ENCODE assay signal across 14 cellular contexts in the genomic region with DNA sequence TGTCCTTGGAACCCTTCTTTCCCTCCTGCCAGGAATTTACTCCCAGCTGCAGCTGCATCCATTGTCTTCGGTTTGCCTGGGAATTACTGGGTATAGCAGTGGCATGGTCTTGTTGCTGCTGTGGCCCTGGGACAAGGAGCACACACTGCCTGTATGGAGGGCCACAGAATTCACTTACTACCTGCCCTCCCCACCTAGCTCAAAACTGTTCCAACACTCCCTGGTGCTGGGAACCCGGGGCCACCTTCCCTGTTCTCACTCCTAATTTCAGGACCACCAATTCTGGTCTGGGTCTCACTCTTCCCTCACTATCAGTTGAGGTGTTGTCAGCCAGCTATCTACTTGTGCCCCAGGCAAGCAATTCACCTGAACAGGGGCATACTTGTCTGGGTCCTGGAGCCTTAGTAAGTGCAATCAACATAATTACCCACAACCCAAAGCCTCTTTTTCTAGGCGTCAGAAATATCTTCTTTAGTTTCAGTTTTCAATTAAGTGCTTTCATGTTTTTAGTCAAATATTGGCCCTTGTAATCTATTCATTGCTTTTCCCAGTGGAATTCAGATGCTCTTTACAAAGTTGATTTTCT. TPM values are rescaled to one million over a fixed set of nuclear protein-coding genes. Genes with fewer than 3 reads are reported as not detected.
"Had no signal": no experiment of that assay in that cellular context is flagged by ENCODE, and none has a peak within 500 bp of the region (broad histone marks: within the 10 kb centered on the region; RNA-seq: fewer than 3 reads in every experiment).

No MANE protein-coding gene starts in this region.

- ATAC-seq: activated CD8-positive, alpha-beta T cell treated with anti-CD3 and anti-CD28 coated beads, Interleukin-2, amount 10 ng/mL, durations not matched to agents 7 days and 5 days; left ventricle myocardium superior; stimulated activated naive CD8-positive, alpha-beta T cell treated with anti-CD3 and anti-CD28 coated beads, Interleukin-15, amount 100 ng/mL, for 72 hours had no signal

- H3K27me3 Mint-ChIP-seq: stimulated activated naive CD8-positive, alpha-beta T cell treated with anti-CD3 and anti-CD28 coated beads, Interleukin-15, amount 100 ng/mL, for 72 hours had no signal

- H3K36me3 ChIP-seq: breast epithelium, right atrium auricular region had no signal

- DNase-seq: activated CD8-positive, alpha-beta memory T cell treated with anti-CD3 and anti-CD28 coated beads, Interleukin-2, amount 50 U/mL, for 48 hours; activated CD8-positive, alpha-beta T cell treated with anti-CD3 and anti-CD28 coated beads, Interleukin-2, amount 10 ng/mL, durations not matched to agents 7 days and 5 days; aorta; left ventricle myocardium superior; midbrain; posterior cingulate gyrus; stimulated activated CD4-positive, alpha-beta T cell treated with anti-CD3 and anti-CD28 coated beads, Interleukin-4, amount 100 ng/mL, for 4 hours; stimulated activated naive CD8-positive, alpha-beta T cell treated with anti-CD3 and anti-CD28 coated beads, Interleukin-15, amount 100 ng/mL, for 72 hours had no signal

- H3K9me3 ChIP-seq: breast epithelium, right atrium auricular region, thoracic aorta had no signal

- H3K27ac Mint-ChIP-seq: activated CD8-positive, alpha-beta T cell treated with anti-CD3 and anti-CD28 coated beads, Interleukin-2, amount 10 ng/mL, durations not matched to agents 7 days and 5 days had no signal

- H3K4me3 Mint-ChIP-seq: activated CD8-positive, alpha-beta T cell treated with anti-CD3 and anti-CD28 coated beads, Interleukin-2, amount 10 ng/mL, durations not matched to agents 7 days and 5 days; stimulated activated naive CD8-positive, alpha-beta T cell treated with anti-CD3 and anti-CD28 coated beads, Interleukin-15, amount 100 ng/mL, for 72 hours had no signal

- H3K27ac ChIP-seq: breast epithelium, hepatocyte, right atrium auricular region, skin epidermis, thoracic aorta had no signal

- H3K27me3 ChIP-seq: breast epithelium, hepatocyte, right atrium auricular region had no signal

- H3K4me3 ChIP-seq: breast epithelium, hepatocyte, right atrium auricular region, skin epidermis, thoracic aorta had no signal

- H3K4me1 Mint-ChIP-seq: stimulated activated naive CD8-positive, alpha-beta T cell treated with anti-CD3 and anti-CD28 coated beads, Interleukin-15, amount 100 ng/mL, for 72 hours had no signal

- H3K4me1 ChIP-seq: breast epithelium, right atrium auricular region had no signal

RNA-seq across cellular contexts. Expression of a gene that starts 47.2 kb away (rescaled TPM):
- total RNA-seq: activated CD8-positive, alpha-beta T cell treated with anti-CD3 and anti-CD28 coated beads, Interleukin-2, amount 10 ng/mL, durations not matched to agents 7 days and 5 days; dermis microvascular lymphatic vessel endothelial cell had no signal
